ENCODE assay signal across 2 cellular contexts in genomic region chr12:351197-351596, GRCh38.
TF ChIP-seq lines count a peak whose summit lies in the region.

No MANE protein-coding gene starts in this region.

TF ChIP-seq in A549, 52 proteins besides CTCF, POLR2A, EP300 and RAD21:
- TF ChIP-seq KDM1A (IDR thresholded peaks at IDR 0.05; ENCODE audit: low read depth) = peak; percentile 71; the same call in 1 of the 2 replicates

TF ChIP-seq in HEK293, 187 proteins besides CTCF, POLR2A, EP300 and RAD21:
- TF ChIP-seq ZNF580 (tag by site-specific recombination; IDR thresholded peaks at IDR 0.05) (peak; percentile 61; the same call in 1 of the 2 replicates), ZNF146 (tag by site-specific recombination; IDR thresholded peaks at IDR 0.05) (peak; percentile 95)
TF ChIP-seq in HEK293: peak in this region for 2; not testable (repeated sequence) for 185.
